Comparison of ENCODE assay signal across 11 cellular contexts in the genomic region with DNA sequence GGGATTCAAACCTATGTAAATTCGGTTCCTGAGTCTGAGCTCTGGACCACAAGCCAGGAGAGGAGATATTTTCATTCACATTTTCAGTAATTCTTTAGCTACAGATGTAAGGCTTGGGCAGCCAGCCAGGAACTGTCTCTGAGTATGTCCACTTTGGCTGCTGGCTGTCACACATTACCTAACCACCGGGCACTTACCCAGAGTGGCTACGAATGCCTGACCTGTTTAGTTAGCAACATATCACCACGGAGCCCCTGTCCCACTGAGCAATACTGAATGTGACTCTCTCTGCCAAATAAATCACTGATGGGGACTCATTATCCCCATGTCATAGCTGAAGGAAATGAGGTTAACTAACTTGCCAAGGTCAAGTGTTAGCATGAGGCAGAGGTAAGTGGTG. TPM values are rescaled to one million over a fixed set of nuclear protein-coding genes. Genes with fewer than 3 reads are reported as not detected.
DNase-seq lines count a peak whose midpoint lies in the region; ATAC-seq and TF ChIP-seq lines count a peak whose summit lies in the region.
"Had no signal": no experiment of that assay in that cellular context is flagged by ENCODE, and none has a peak within 500 bp of the region (broad histone marks: within the 10 kb centered on the region; RNA-seq: fewer than 3 reads in every experiment).

No MANE protein-coding gene starts in this region.

- intact Hi-C loops in dorsolateral prefrontal cortex (cut with DNase I): no loop called here
- intact Hi-C loops in posterior vena cava (cut with DNase I): no loop called here

- no peak overlapping the region for H3K4me3 Mint-ChIP-seq in activated naive CD8-positive, alpha-beta T cell treated with anti-CD3 and anti-CD28 coated beads for 36 hours
- H3K4me3 Mint-ChIP-seq: central memory CD8-positive, alpha-beta T cell; neural crest cell; T-cell had no signal

- DNase-seq in M059J (ENCODE audit: low read depth) (peak; percentile 76), dorsolateral prefrontal cortex (peak in 9 of 10 donors; percentile 32 to 81 (median 57)), posterior vena cava (ENCODE audit: low spot score) (peak; percentile 82)
- no peak for DNase-seq in stimulated activated CD4-positive, alpha-beta T cell treated with anti-CD3 and anti-CD28 coated beads, Interleukin-2, amount 100 ng/mL, for 48 hours
- no peak for DNase-seq in activated naive CD8-positive, alpha-beta T cell treated with anti-CD3 and anti-CD28 coated beads for 36 hours
- DNase-seq in activated T-cell treated with anti-CD3 and anti-CD28 coated beads, Interleukin-2, amount 50 U/mL, for 48 hours: no peak
- DNase-seq: T-cell had no signal

- no peaks in the 10 kb centered on the region for H3K9me3 Mint-ChIP-seq in activated naive CD8-positive, alpha-beta T cell treated with anti-CD3 and anti-CD28 coated beads for 36 hours
- H3K9me3 Mint-ChIP-seq: central memory CD8-positive, alpha-beta T cell; neural crest cell; T-cell had no signal

- H3K4me3 ChIP-seq in dorsolateral prefrontal cortex: no peak overlapping the region

- no peak for TF ChIP-seq CTCF in dorsolateral prefrontal cortex (IDR thresholded peaks at IDR 0.05 in 54 of 56, conservative IDR thresholded peaks at IDR 0.05 in 2 of 56; ENCODE audit: low read depth in 1 of 56, partially characterized antibody in 56 of 56)

- no peaks in the 10 kb centered on the region for H3K27me3 ChIP-seq in dorsolateral prefrontal cortex

- no peak overlapping the region for H3K27ac Mint-ChIP-seq in activated naive CD8-positive, alpha-beta T cell treated with anti-CD3 and anti-CD28 coated beads for 36 hours
- H3K27ac Mint-ChIP-seq: T-cell had no signal

- no peaks in the 10 kb centered on the region for H3K27me3 Mint-ChIP-seq in activated naive CD8-positive, alpha-beta T cell treated with anti-CD3 and anti-CD28 coated beads for 36 hours
- H3K27me3 Mint-ChIP-seq: central memory CD8-positive, alpha-beta T cell; T-cell had no signal

- peak; percentile 30 for ATAC-seq in GM19025 (IDR thresholded peaks at IDR 0.05; ENCODE audit: low read depth, unreplicated experiment)
- no peak for ATAC-seq in GM21717 (IDR thresholded peaks at IDR 0.05; ENCODE audit: unreplicated experiment)
- ATAC-seq: T-cell had no signal

- peaks cover 14% of the 10 kb centered on the region for H3K4me1 Mint-ChIP-seq in activated naive CD8-positive, alpha-beta T cell treated with anti-CD3 and anti-CD28 coated beads for 36 hours

- H3K27ac ChIP-seq in dorsolateral prefrontal cortex: no peak overlapping the region

- H3K36me3 Mint-ChIP-seq in activated naive CD8-positive, alpha-beta T cell treated with anti-CD3 and anti-CD28 coated beads for 36 hours: no peaks in the 10 kb centered on the region
- H3K36me3 Mint-ChIP-seq: T-cell had no signal

RNA-seq across cellular contexts. Expression of gene USP46, which starts 15.3 kb away (rescaled TPM):
- total RNA-seq in M059J (2014; rRNA removed; shearing (Covaris generic)): 5.2 and 11.4 TPM in 2 replicates
- 100 to 1,000 TPM in 76 of 120 experiments, 10 to 100 TPM in 44; 55.4 to 143 (median 107) TPM for total RNA-seq in dorsolateral prefrontal cortex
- total RNA-seq in posterior vena cava: 10 to 100 TPM; 17.1 to 18.3 TPM
- 1 to 10 TPM; 6.1 TPM for total RNA-seq in activated naive CD8-positive, alpha-beta T cell treated with anti-CD3 and anti-CD28 coated beads for 36 hours

Comparison
In these comparisons a context has a peak if more than half of its experiments do, and no peak if none do; other contexts are left out.
1. DNase-seq: peak in M059J (single experiment), dorsolateral prefrontal cortex (9 of 10) and posterior vena cava (single experiment); none in stimulated activated CD4-positive, alpha-beta T cell treated with anti-CD3 and anti-CD28 coated beads, Interleukin-2, amount 100 ng/mL, for 48 hours (0 of 2), activated naive CD8-positive, alpha-beta T cell treated with anti-CD3 and anti-CD28 coated beads for 36 hours (single experiment) and activated T-cell treated with anti-CD3 and anti-CD28 coated beads, Interleukin-2, amount 50 U/mL, for 48 hours (0 of 2).